In genomic region chr6:167643716-167644115, GRCh38 we compare ENCODE assay signal across 32 cellular contexts.
"Had no signal": no experiment of that assay in that cellular context is flagged by ENCODE, and none has a peak within 500 bp of the region (broad histone marks: within the 10 kb centered on the region; RNA-seq: fewer than 3 reads in every experiment).

No MANE protein-coding gene starts in this region.

- H3K27ac ChIP-seq: adrenal gland, body of pancreas, breast epithelium, KMS-11, Peyer's patch, SJSA1 had no signal

- ATAC-seq: activated CD8-positive, alpha-beta T cell treated with anti-CD3 and anti-CD28 coated beads, Interleukin-2, amount 10 ng/mL, durations not matched to agents 7 days and 5 days; activated naive CD4-positive, alpha-beta T cell treated with anti-CD3 and anti-CD28 coated beads, Interleukin-2, amount 50 U/mL, for 72 hours; body of pancreas; PC-3 had no signal

- H3K4me1 ChIP-seq: adrenal gland, body of pancreas, breast epithelium, Peyer's patch had no signal

- H3K36me3 Mint-ChIP-seq: activated naive CD4-positive, alpha-beta T cell treated with anti-CD3 and anti-CD28 coated beads, Interleukin-2, amount 50 U/mL, for 72 hours had no signal

- H3K27me3 ChIP-seq: adrenal gland, body of pancreas, breast epithelium, Peyer's patch, SJSA1 had no signal

- DNase-seq: activated CD4-positive, alpha-beta T cell treated with anti-CD3 and anti-CD28 coated beads, Interleukin-2, amount 10 ng/mL, durations not matched to agents 24 days and 14 days; activated CD4-positive, alpha-beta T cell treated with anti-CD3 and anti-CD28 coated beads, Interleukin-2, amount 50 U/mL, for 48 hours; activated CD8-positive, alpha-beta T cell treated with anti-CD3 and anti-CD28 coated beads, Interleukin-2, amount 10 ng/mL, durations not matched to agents 7 days and 5 days; activated gamma-delta T cell treated with Interleukin-2 at 50 U/mL for 16 hours; activated naive CD4-positive, alpha-beta T cell treated with anti-CD3 and anti-CD28 coated beads for 36 hours; activated T-cell treated with anti-CD3 and anti-CD28 coated beads, Interleukin-2, amount 50 U/mL, for 24 hours; adrenal gland; body of pancreas; MM.1S; MV-4-11; NCI-H1092; NCI-H146; NCI-H187; NCI-H2029 treated with DMSO at 0.1 percent for 48 hours; NCI-H2107; NCI-H2171; NCI-H510A; NCI-H526; NCI-H748 treated with DMSO at 0.1 percent for 48 hours; NK-92 treated with Interleukin-12 subunit alpha and Interleukin-12 subunit beta, amount 100 ng/mL, for 24 hours; PC-3; RPMI8226; SHP77 treated with DMSO at 0.1 percent for 48 hours; SK-N-SH had no signal

- H3K4me2 ChIP-seq: KMS-11, SK-N-SH had no signal

- H3K9me3 Mint-ChIP-seq: activated naive CD4-positive, alpha-beta T cell treated with anti-CD3 and anti-CD28 coated beads for 36 hours; activated T-cell treated with anti-CD3 and anti-CD28 coated beads, Interleukin-2, amount 50 U/mL, for 24 hours had no signal

- H3K4me3 Mint-ChIP-seq: activated CD4-positive, alpha-beta T cell treated with anti-CD3 and anti-CD28 coated beads, Interleukin-2, amount 10 ng/mL, durations not matched to agents 24 days and 14 days; activated CD8-positive, alpha-beta T cell treated with anti-CD3 and anti-CD28 coated beads, Interleukin-2, amount 10 ng/mL, durations not matched to agents 7 days and 5 days; activated naive CD4-positive, alpha-beta T cell treated with anti-CD3 and anti-CD28 coated beads for 36 hours; activated T-cell treated with anti-CD3 and anti-CD28 coated beads, Interleukin-2, amount 50 U/mL, for 24 hours; activated T-helper 1 cell treated with anti-CD3 and anti-CD28 coated beads, Interleukin-12 subunit alpha, Interleukin-12 subunit beta, Interleukin-2, Interleukin-4 antibody, amounts not matched to agents 30 ng/mL and 10 ng/mL and 1 ng/mL, durations not matched to agents 14 hours and 24 hours and 36 hours; T-helper 1 cell treated with Interleukin-12 subunit alpha and Interleukin-12 subunit beta and Interleukin-4 antibody, amounts not matched to agents 30 μg/mL and 1 μg/mL, for 36 hours; T-helper 2 cell treated with Interferon-gamma antibody and Interleukin-4, amounts not matched to agents 5 μg/mL and 100 μg/mL, for 36 hours had no signal

- H3K4me1 Mint-ChIP-seq: activated CD4-positive, alpha-beta T cell treated with anti-CD3 and anti-CD28 coated beads, Interleukin-2, amount 10 ng/mL, durations not matched to agents 24 days and 14 days had no signal

- H3K9me2 ChIP-seq: SK-N-SH had no signal

- H3K4me3 ChIP-seq: adrenal gland, body of pancreas, breast epithelium, Peyer's patch, SJSA1 had no signal

- H3K36me3 ChIP-seq: adrenal gland, breast epithelium, Peyer's patch, SJSA1 had no signal

- H3K27ac Mint-ChIP-seq: activated CD4-positive, alpha-beta T cell treated with anti-CD3 and anti-CD28 coated beads, Interleukin-2, amount 10 ng/mL, durations not matched to agents 24 days and 14 days; activated CD8-positive, alpha-beta T cell treated with anti-CD3 and anti-CD28 coated beads, Interleukin-2, amount 10 ng/mL, durations not matched to agents 7 days and 5 days; activated naive CD4-positive, alpha-beta T cell treated with anti-CD3 and anti-CD28 coated beads for 36 hours; activated naive CD4-positive, alpha-beta T cell treated with anti-CD3 and anti-CD28 coated beads, Interleukin-2, amount 50 U/mL, for 72 hours; activated T-cell treated with anti-CD3 and anti-CD28 coated beads, Interleukin-2, amount 50 U/mL, for 24 hours; activated T-helper 1 cell treated with anti-CD3 and anti-CD28 coated beads, Interleukin-12 subunit alpha, Interleukin-12 subunit beta, Interleukin-2, Interleukin-4 antibody, amounts not matched to agents 30 ng/mL and 10 ng/mL and 1 ng/mL, durations not matched to agents 14 hours and 24 hours and 36 hours; T-helper 1 cell treated with Interleukin-12 subunit alpha and Interleukin-12 subunit beta and Interleukin-4 antibody, amounts not matched to agents 30 μg/mL and 1 μg/mL, for 36 hours; T-helper 2 cell treated with Interferon-gamma antibody and Interleukin-4, amounts not matched to agents 5 μg/mL and 100 μg/mL, for 36 hours had no signal

- H3K9ac ChIP-seq: KMS-11, SK-N-SH had no signal

- H3K9me3 ChIP-seq: adrenal gland, body of pancreas, breast epithelium, Peyer's patch, SJSA1, SK-N-SH had no signal
